In the genomic region with DNA sequence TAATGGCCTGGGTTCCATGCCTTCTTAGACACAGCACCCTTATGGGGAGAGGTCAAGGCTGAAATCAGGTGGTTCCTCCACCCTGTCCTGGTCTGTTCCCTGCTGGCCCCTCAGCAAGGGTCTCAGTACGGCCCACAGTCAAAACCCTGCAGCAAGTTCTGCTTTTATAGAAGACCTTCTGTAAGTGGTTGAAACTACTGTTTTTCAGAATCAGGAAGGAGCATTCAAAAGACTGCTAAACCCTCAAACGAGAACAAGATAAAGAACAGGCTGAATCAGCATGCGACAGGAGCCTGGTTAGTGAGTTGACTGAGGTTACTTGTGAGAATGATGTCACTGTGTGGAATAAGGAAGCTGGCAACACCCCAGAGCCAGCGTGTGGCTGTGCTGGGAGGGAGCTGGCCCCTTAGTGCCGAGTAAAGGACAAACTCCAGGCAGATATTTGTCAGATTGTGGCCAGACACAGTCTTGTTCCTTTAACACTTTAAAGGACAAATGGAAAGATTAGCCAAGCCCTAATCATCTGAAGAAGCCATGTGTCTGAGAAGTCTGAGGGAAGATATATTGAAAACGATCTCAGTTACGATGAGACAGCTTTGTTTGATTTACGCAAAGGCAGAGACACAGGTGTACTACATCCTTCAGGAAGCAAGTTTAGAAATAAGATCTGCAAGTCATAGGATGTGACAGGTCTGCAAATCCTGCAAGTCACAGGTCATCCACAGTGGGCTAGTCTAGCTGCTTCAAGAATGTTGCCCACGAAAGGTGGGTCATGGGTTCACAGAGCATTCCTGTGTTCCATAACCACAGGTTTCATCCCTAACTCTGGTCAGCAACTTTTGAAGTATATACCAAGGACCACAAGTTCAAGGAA, we compare ENCODE assay signal across 8 cellular contexts. TPM values are rescaled to one million over a fixed set of nuclear protein-coding genes. Genes with fewer than 3 reads are reported as not detected.
A peak's percentile ranks its signal among the peaks of the same experiment; 100 is the strongest.
DNase-seq lines count a peak whose midpoint lies in the region; ATAC-seq and TF ChIP-seq lines count a peak whose summit lies in the region.

No MANE protein-coding gene starts in this region.

- H3K4me3 ChIP-seq in SJSA1 (no peak overlapping the region), mammary epithelial cell (replicated peaks in 1 of 3; ENCODE audit: insufficient read depth in 1 of 3, low read depth in 2 of 3, low read length in 3 of 3) (no peak overlapping the region), lower leg skin (ENCODE audit: low read depth, poor library complexity, severe bottlenecking) (no peak overlapping the region)

- 94% methylated on average over 8 of the region's 9 CpGs for WGBS in mammary epithelial cell (ENCODE audit: low coverage, missing lambda C conversion rate)
- WGBS in lower leg skin, 2 donors: 39 to 44% methylated on average over 9 of the region's 9 CpGs

- intact Hi-C loops in mammary epithelial cell (cut with micrococcal nuclease): no loop called here
- intact Hi-C loops in lower leg skin (cut with DNase I; ENCODE audit: low total_unique reads): loop anchor here (10.0 kb wide), 1 partner anchor 68 kb away; no protein-coding TSS in a partner anchor

- H3K27me3 ChIP-seq in SJSA1 (replicated peaks) (no peaks in the 10 kb centered on the region), mammary epithelial cell (ENCODE audit: insufficient read depth, low read length) (no peaks in the 10 kb centered on the region)

- H3K79me2 ChIP-seq in mammary epithelial cell (ENCODE audit: insufficient read depth, low read length): no peaks in the 10 kb centered on the region

- H3K9ac ChIP-seq in mammary epithelial cell (ENCODE audit: insufficient read depth, low read length): no peak overlapping the region

- DNase-seq in SJSA1 (ENCODE audit: low read depth in 1 of 2, low spot score in 2 of 2) (peak; percentile 36 to 54), mammary epithelial cell (peak; percentile 54), lower leg skin (ENCODE audit: low spot score in 2 of 2) (peak; percentile 75 to 91), NCI-H82 (lab: John Stamatoyannopoulos, UW) (no peak), HuH-7.5 (ENCODE audit: low spot score) (no peak)
- DNase-seq in stimulated activated CD8-positive, alpha-beta memory T cell treated with anti-CD3 and anti-CD28 coated beads, Interleukin-2, amount 100 ng/mL, for 48 hours (ENCODE audit: low read depth in 2 of 2): peak; percentile 21 to 27

- H4K20me1 ChIP-seq in mammary epithelial cell (ENCODE audit: insufficient read depth, low read length): no peaks in the 10 kb centered on the region

- in situ Hi-C loops in mammary epithelial cell (cut with MboI; ENCODE audit: low sequenced_read_pairs in 2 of 2): no loop called here

- TF ChIP-seq CTCF in mammary epithelial cell (conservative IDR thresholded peaks at IDR 0.05 in 1 of 2, IDR thresholded peaks at IDR 0.05 in 1 of 2; ENCODE audit: extremely low read depth in 1 of 2, insufficient read depth in 1 of 2, low read depth in 1 of 2, low read length in 2 of 2) (no peak), lower leg skin (IDR thresholded peaks at IDR 0.05) (no peak)

- no peak overlapping the region for H2AFZ ChIP-seq in mammary epithelial cell (ENCODE audit: low read depth, low read length)

- H3K4me1 ChIP-seq in SJSA1 (replicated peaks) (peaks cover 16% of the 10 kb centered on the region), mammary epithelial cell (ENCODE audit: insufficient read depth, low read length) (peaks cover 13% of the 10 kb centered on the region)

- TF ChIP-seq POLR2A in lower leg skin (IDR thresholded peaks at IDR 0.05): no peak

- no peak overlapping the region for H3K4me2 ChIP-seq in mammary epithelial cell (ENCODE audit: insufficient read depth, low read depth, low read length)

- no peaks in the 10 kb centered on the region for H3K36me3 ChIP-seq in SJSA1
- H3K36me3 ChIP-seq in mammary epithelial cell (ENCODE audit: insufficient read depth, low read length): no peaks in the 10 kb centered on the region

- CTCF ChIA-PET in mammary epithelial cell (lab: Charles Lee; ENCODE audit: low non-redundant PET): interaction anchor here (0.5 kb wide), 1 partner anchor 54 kb away, joined by 5 read pairs; no protein-coding TSS in a partner anchor

- BruUV-seq in mammary epithelial cell (replicated peaks; lab: Mats Ljungman, UMichigan): no TSS peak

- H3K9me3 ChIP-seq in SJSA1 (replicated peaks) (no peaks in the 10 kb centered on the region), mammary epithelial cell (replicated peaks; ENCODE audit: insufficient read depth, low read length) (no peaks in the 10 kb centered on the region)

- dilution Hi-C loops in mammary epithelial cell (cut with HindIII; ENCODE audit: low sequenced_read_pairs): no loop called here

- H3K27ac ChIP-seq in SJSA1 (no peak overlapping the region), mammary epithelial cell (ENCODE audit: insufficient read depth, low read depth, low read length) (no peak overlapping the region)

- peak; percentile 80 for ATAC-seq in GM18858 (IDR thresholded peaks at IDR 0.05; ENCODE audit: unreplicated experiment)
- peak; percentile 85 for ATAC-seq in HG03095 (IDR thresholded peaks at IDR 0.05; ENCODE audit: unreplicated experiment)

RNA-seq across cellular contexts. Expression of a gene that starts 54.0 kb away (rescaled TPM):
- 0.66 and 2.2 TPM in 2 replicates for total RNA-seq in SJSA1 (2014; rRNA removed; shearing (Covaris generic))
- total RNA-seq in mammary epithelial cell (10 to 100 TPM in 1 of 2 donors, 1 to 10 TPM in 1; 9.3 to 54.1 TPM), lower leg skin (10 to 100 TPM; 10.2 to 18.0 (median 13.1) TPM)
- 27.6 TPM for polyA plus RNA-seq in mammary epithelial cell
- 42.8 TPM for polyA minus RNA-seq in mammary epithelial cell

Comparison
In these comparisons a context has a peak if more than half of its experiments do, and no peak if none do; other contexts are left out.
1. DNase-seq: peak in SJSA1 (2 of 2), mammary epithelial cell (single experiment), lower leg skin (2 of 2) and stimulated activated CD8-positive, alpha-beta memory T cell treated with anti-CD3 and anti-CD28 coated beads, Interleukin-2, amount 100 ng/mL, for 48 hours (2 of 2); none in NCI-H82 (single experiment) and HuH-7.5 (single experiment).